Comparison of ENCODE assay signal across 11 cellular contexts in the genomic region with DNA sequence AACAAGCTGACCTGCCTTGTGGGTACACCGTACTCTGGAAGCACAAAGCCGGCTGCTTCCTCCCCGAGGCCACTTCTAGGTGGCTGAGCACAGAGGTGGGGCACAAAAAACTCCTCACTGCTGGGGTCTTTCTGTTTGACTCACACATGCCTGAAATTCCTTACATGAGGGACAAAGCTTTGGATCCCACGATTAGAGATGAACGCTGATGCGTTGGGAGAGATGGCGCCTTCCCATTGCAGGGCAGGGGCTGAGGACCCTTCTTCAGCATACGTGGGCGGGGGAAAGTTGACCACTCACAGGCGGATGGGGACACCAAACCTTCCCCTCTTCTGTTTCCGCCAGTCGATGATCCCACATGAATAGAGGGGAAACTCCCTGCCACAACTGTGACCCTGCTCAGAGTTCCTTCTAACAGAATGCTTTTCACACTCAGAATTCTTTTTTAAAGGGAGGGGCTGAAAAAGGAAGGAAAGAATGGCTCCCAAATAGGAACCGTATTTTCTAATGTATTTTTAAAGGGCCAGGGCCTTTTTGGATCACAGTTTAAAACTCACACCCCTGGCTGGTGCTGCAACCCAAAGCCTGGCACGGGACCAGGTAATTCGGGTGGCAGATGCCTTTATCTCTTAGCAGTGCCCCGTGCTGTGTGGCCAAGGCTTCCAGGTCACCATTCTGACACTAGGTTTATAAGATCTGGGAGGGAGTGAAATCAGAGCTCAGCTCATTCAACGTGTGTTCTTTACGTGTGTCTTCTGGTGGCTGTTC.
A peak's percentile ranks its signal among the peaks of the same experiment; 100 is the strongest.
DNase-seq lines count a peak whose midpoint lies in the region; ATAC-seq, FAIRE-seq and TF ChIP-seq lines count a peak whose summit lies in the region.
"Had no signal": no experiment of that assay in that cellular context is flagged by ENCODE, and none has a peak within 500 bp of the region (broad histone marks: within the 10 kb centered on the region; RNA-seq: fewer than 3 reads in every experiment).

No MANE protein-coding gene starts in this region.

- H2AFZ ChIP-seq in HepG2 (ENCODE audit: low read length) (no peak overlapping the region), GM12878 (ENCODE audit: control insufficient read depth, low read depth, low read length) (no peak overlapping the region)

- peak overlapping the region; percentile 80 to 94 for H3K27ac ChIP-seq in liver (ENCODE audit: low read depth in 1 of 2, low read length in 2 of 2)
- no peak overlapping the region for H3K27ac ChIP-seq in HepG2 (ENCODE audit: extremely low read length, insufficient read depth, low read length)
- H3K27ac ChIP-seq in GM12878 (ENCODE audit: control insufficient read depth, insufficient read depth), result no peak overlapping the region
- H3K27ac ChIP-seq in kidney (ENCODE audit: low read depth in 2 of 2, low read length in 2 of 2), result no peak overlapping the region
- H3K27ac ChIP-seq in tibial nerve, result peak overlapping the region in 1 of 4 donors; percentile 8
- no peak overlapping the region for H3K27ac ChIP-seq in Peyer's patch
- H3K27ac ChIP-seq in small intestine (ENCODE audit: low read depth in 1 of 2, low read length in 1 of 2), result no peak overlapping the region
- H3K27ac ChIP-seq: WERI-Rb-1 had no signal

- SMC1A ChIA-PET in GM12878 (lab: Charles Lee; ENCODE audit: uncharacterized antibody, unreplicated experiment), result no interaction called here

- H3K9me3 ChIP-seq in liver (ENCODE audit: control insufficient read depth in 4 of 4, low read length in 3 of 4) (no peaks in the 10 kb centered on the region), HepG2 (ENCODE audit: low read length) (0 out of 2 replicates have a peak, but pooled peaks cover 4% of the 10 kb centered on the region), GM12878 (replicated peaks; ENCODE audit: control insufficient read depth, insufficient read depth, low read length) (peaks cover 2% of the 10 kb centered on the region; the same call in 2 of the 3 replicates), kidney (ENCODE audit: control insufficient read depth in 1 of 2, low read length in 2 of 2) (no peaks in the 10 kb centered on the region), tibial nerve (no peaks in the 10 kb centered on the region), Peyer's patch (no peaks in the 10 kb centered on the region), small intestine (ENCODE audit: control insufficient read depth, low read depth) (no peaks in the 10 kb centered on the region)
- H3K9me3 ChIP-seq: HAP-1 had no signal

- peak in 1 of 2 donors; percentile 25 for TF ChIP-seq RAD21 in liver (IDR thresholded peaks at IDR 0.05)
- no peak for TF ChIP-seq RAD21 in HepG2 (CRISPR knock-in tag; IDR thresholded peaks at IDR 0.05)
- TF ChIP-seq RAD21 in GM12878 (IDR thresholded peaks at IDR 0.05; ENCODE audit: insufficient read depth, low read depth, low read length), result no peak

- POLR2A ChIA-PET in HepG2 (lab: Yijun Ruan, JAX), result no interaction called here
- POLR2A ChIA-PET in GM12878 (lab: Charles Lee), result no interaction called here

- no peaks in the 10 kb centered on the region for H3K79me2 ChIP-seq in HepG2 (ENCODE audit: insufficient read depth, low read length)
- no peaks in the 10 kb centered on the region for H3K79me2 ChIP-seq in GM12878 (ENCODE audit: control insufficient read depth, insufficient read depth, low read length)

- BruUV-seq in HepG2 (replicated peaks; lab: Mats Ljungman, UMichigan) (no TSS peak), GM12878 (replicated peaks; lab: Mats Ljungman, UMichigan) (no TSS peak)

- ATAC-seq in HepG2 (no peak), GM12878 (peak; percentile 65)

- no peak for FAIRE-seq in HepG2 (lab: Jason Lieb, UNC)
- FAIRE-seq in GM12878 (lab: Jason Lieb, UNC), result no peak
- no peak for FAIRE-seq in kidney (lab: Jason Lieb, UNC)
- FAIRE-seq in small intestine (lab: Jason Lieb, UNC), result no peak

- TF ChIP-seq EP300 in HepG2 (IDR thresholded peaks at IDR 0.05; ENCODE audit: low read depth in 2 of 2, low read length in 2 of 2) (no peak), HepG2 (CRISPR knock-in tag; IDR thresholded peaks at IDR 0.05; ENCODE audit: borderline replicate concordance) (no peak), GM12878 (IDR thresholded peaks at IDR 0.05; ENCODE audit: borderline replicate concordance in 1 of 2, control insufficient read depth in 1 of 2, low read depth in 2 of 2, low read length in 2 of 2) (no peak), tibial nerve (IDR thresholded peaks at IDR 0.05) (no peak)

- H3K9ac ChIP-seq in liver (ENCODE audit: low read depth in 1 of 2, low read length in 2 of 2), result peak overlapping the region in 1 of 2 donors; percentile 76
- no peak overlapping the region for H3K9ac ChIP-seq in HepG2 (ENCODE audit: insufficient read depth, low read depth, low read length)
- no peak overlapping the region for H3K9ac ChIP-seq in GM12878 (ENCODE audit: control insufficient read depth, insufficient read depth, low read length)
- no peak overlapping the region for H3K9ac ChIP-seq in kidney (ENCODE audit: low read length in 2 of 2)

- intact Hi-C loops in HepG2 (cut with micrococcal nuclease; ENCODE audit: unreplicated experiment) (no loop called here), GM12878 (cut with micrococcal nuclease; ENCODE audit: unreplicated experiment) (no loop called here), kidney (cut with DNase I) (no loop called here)

- no peak for DNase-seq in HepG2 (ENCODE audit: low spot score)
- no peak for DNase-seq in GM12878 (ENCODE audit: low read depth, low spot score)
- DNase-seq in kidney, result peak; percentile 37
- DNase-seq in tibial nerve (ENCODE audit: low spot score in 2 of 2), result no peak
- no peak for DNase-seq in Peyer's patch
- DNase-seq in GM19238 (ENCODE audit: insufficient read length, low spot score), result no peak
- no peak for DNase-seq in small intestine
- DNase-seq: NCI-H446 treated with DMSO at 0.1 percent for 48 hours, WERI-Rb-1 had no signal

- H3K4me1 ChIP-seq in liver (ENCODE audit: control insufficient read depth in 4 of 4, insufficient read depth in 4 of 4, low read length in 3 of 4), result peaks cover 18 to 48% (median 37%) of the 10 kb centered on the region in 4 donors
- peaks cover 30% of the 10 kb centered on the region for H3K4me1 ChIP-seq in HepG2 (ENCODE audit: insufficient read depth, low read length)
- H3K4me1 ChIP-seq in GM12878 (ENCODE audit: control insufficient read depth, insufficient read depth, low read length), result no peaks in the 10 kb centered on the region
- peaks cover 10 to 12% of the 10 kb centered on the region in 2 donors for H3K4me1 ChIP-seq in kidney (ENCODE audit: control insufficient read depth in 1 of 2, insufficient read depth in 1 of 2, low read depth in 1 of 2, low read length in 2 of 2)
- H3K4me1 ChIP-seq in tibial nerve, result peaks cover 0 to 30% (median 7%) of the 10 kb centered on the region in 4 donors
- H3K4me1 ChIP-seq in Peyer's patch, result peaks cover 0 to 24% (median 0%) of the 10 kb centered on the region in 4 donors
- peaks cover 3 to 7% of the 10 kb centered on the region in 2 donors for H3K4me1 ChIP-seq in small intestine (ENCODE audit: control insufficient read depth in 2 of 2, insufficient read depth in 1 of 2, low read depth in 1 of 2, low read length in 1 of 2)
- H3K4me1 ChIP-seq: HAP-1 had no signal

- no peak for TF ChIP-seq POLR2A in HepG2 (IDR thresholded peaks at IDR 0.05; ENCODE audit: insufficient read depth in 1 of 2, low read depth in 2 of 2, low read length in 2 of 2)
- no peak for TF ChIP-seq POLR2A in GM12878 (IDR thresholded peaks at IDR 0.05; ENCODE audit: low read depth, low read length)
- TF ChIP-seq POLR2A in tibial nerve (IDR thresholded peaks at IDR 0.05), result no peak
- no peak for TF ChIP-seq POLR2A in Peyer's patch (IDR thresholded peaks at IDR 0.05)

- CTCF ChIA-PET in HepG2 (lab: Yijun Ruan, JAX; ENCODE audit: low intra/inter-chr PET ratio, low total read pairs), result no interaction called here
- CTCF ChIA-PET in GM12878 (lab: Yijun Ruan, JAX), result no interaction called here

- H3K27me3 ChIP-seq in liver (ENCODE audit: control insufficient read depth in 4 of 4, insufficient read depth in 4 of 4, low read length in 3 of 4), result no peaks in the 10 kb centered on the region
- H3K27me3 ChIP-seq in HepG2 (ENCODE audit: control insufficient read depth in 1 of 2, insufficient read depth in 2 of 2, low read length in 2 of 2), result 0 out of 5 replicates have a peak, but pooled peaks cover 0 to 4% of the 10 kb centered on the region in 2 experiments
- H3K27me3 ChIP-seq in GM12878 (replicated peaks in 1 of 2; ENCODE audit: control insufficient read depth in 2 of 2, insufficient read depth in 2 of 2, low read length in 1 of 2), result no peaks in the 10 kb centered on the region
- no peaks in the 10 kb centered on the region for H3K27me3 ChIP-seq in tibial nerve
- no peaks in the 10 kb centered on the region for H3K27me3 ChIP-seq in Peyer's patch
- no peaks in the 10 kb centered on the region for H3K27me3 ChIP-seq in small intestine (ENCODE audit: control insufficient read depth in 2 of 2, insufficient read depth in 2 of 2, low read length in 2 of 2)

- in situ Hi-C loops in HepG2 (cut with HindIII; ENCODE audit: extremely low pct_ligation_motif_present, low pct_unique_long_range_greater_than_20kb) (no loop called here), GM12878 (cut with MboI) (no loop called here)

- H3K4me2 ChIP-seq in HepG2 (ENCODE audit: low read depth, low read length) (no peak overlapping the region), GM12878 (ENCODE audit: control insufficient read depth, insufficient read depth) (no peak overlapping the region)

- H4K20me1 ChIP-seq in HepG2 (ENCODE audit: insufficient read depth, low read length), result no peaks in the 10 kb centered on the region
- H4K20me1 ChIP-seq in GM12878 (ENCODE audit: control insufficient read depth, insufficient read depth), result no peaks in the 10 kb centered on the region

- TF ChIP-seq CTCF in liver (IDR thresholded peaks at IDR 0.05; ENCODE audit: low read depth, low read length, missing input control), result no peak
- TF ChIP-seq CTCF in HepG2 (CRISPR knock-in tag; IDR thresholded peaks at IDR 0.05), result no peak
- TF ChIP-seq CTCF in GM12878 (IDR thresholded peaks at IDR 0.05 in 2 of 3, conservative IDR thresholded peaks at IDR 0.05 in 1 of 3; ENCODE audit: control insufficient read depth in 2 of 3, extremely low read depth in 1 of 3, insufficient read depth in 1 of 3, low read depth in 3 of 3, low read length in 3 of 3), result no peak
- no peak for TF ChIP-seq CTCF in kidney (IDR thresholded peaks at IDR 0.05; ENCODE audit: borderline replicate concordance, extremely low read depth, insufficient read depth)
- TF ChIP-seq CTCF in tibial nerve (IDR thresholded peaks at IDR 0.05), result no peak
- no peak for TF ChIP-seq CTCF in Peyer's patch (IDR thresholded peaks at IDR 0.05)

- H3K36me3 ChIP-seq in liver (ENCODE audit: control insufficient read depth in 4 of 4, insufficient read depth in 3 of 4, low read depth in 1 of 4, low read length in 3 of 4) (no peaks in the 10 kb centered on the region), HepG2 (replicated peaks in 1 of 2; ENCODE audit: control insufficient read depth in 1 of 2, insufficient read depth in 2 of 2, low read length in 2 of 2) (no peaks in the 10 kb centered on the region), GM12878 (ENCODE audit: control insufficient read depth in 2 of 2, insufficient read depth in 2 of 2, low read length in 1 of 2) (no peaks in the 10 kb centered on the region), kidney (ENCODE audit: control insufficient read depth in 1 of 2, insufficient read depth in 2 of 2, low read length in 2 of 2) (no peaks in the 10 kb centered on the region), tibial nerve (no peaks in the 10 kb centered on the region), Peyer's patch (no peaks in the 10 kb centered on the region), small intestine (ENCODE audit: control insufficient read depth in 2 of 2, insufficient read depth in 2 of 2, low read length in 2 of 2) (no peaks in the 10 kb centered on the region)
- H3K36me3 ChIP-seq: HAP-1, WERI-Rb-1 had no signal

- RAD21 ChIA-PET in GM12878 (lab: Charles Lee; ENCODE audit: unreplicated experiment), result no interaction called here

- 57% methylated on average over 18 of the region's 18 CpGs for WGBS in liver
- WGBS in HepG2 (ENCODE audit: low lambda C conversion rate), result 52% methylated on average over 12 of the region's 18 CpGs
- 40% methylated on average over 18 of the region's 18 CpGs for WGBS in GM12878 (ENCODE audit: insufficient coverage, insufficient replicate concordance, low lambda C conversion rate, missing lambda C conversion rate)
- WGBS in tibial nerve, 2 donors, result 41 to 44% methylated on average over 18 of the region's 18 CpGs
- 57 to 74% (median 64%) methylated on average over 18 of the region's 18 CpGs for WGBS in small intestine, 3 donors

- H3K4me3 ChIP-seq in liver (ENCODE audit: low read depth in 1 of 3, low read length in 3 of 3) (no peak overlapping the region), HepG2 (replicated peaks in 1 of 3; ENCODE audit: insufficient read depth in 1 of 3, low read depth in 2 of 3, low read length in 3 of 3) (no peak overlapping the region), GM12878 (no peak overlapping the region), kidney (ENCODE audit: low read length in 2 of 2) (no peak overlapping the region), tibial nerve (no peak overlapping the region), Peyer's patch (no peak overlapping the region), small intestine (ENCODE audit: low read depth in 1 of 2, low read length in 2 of 2) (no peak overlapping the region)
- H3K4me3 ChIP-seq: HAP-1 had no signal

Comparison
In these comparisons a context has a peak if more than half of its experiments do, and no peak if none do; other contexts are left out.
1. H3K27ac ChIP-seq: peak in liver (2 of 2); none in HepG2 (single experiment), GM12878 (single experiment), kidney (0 of 2), Peyer's patch (0 of 4) and small intestine (0 of 2).